In the genomic region with DNA sequence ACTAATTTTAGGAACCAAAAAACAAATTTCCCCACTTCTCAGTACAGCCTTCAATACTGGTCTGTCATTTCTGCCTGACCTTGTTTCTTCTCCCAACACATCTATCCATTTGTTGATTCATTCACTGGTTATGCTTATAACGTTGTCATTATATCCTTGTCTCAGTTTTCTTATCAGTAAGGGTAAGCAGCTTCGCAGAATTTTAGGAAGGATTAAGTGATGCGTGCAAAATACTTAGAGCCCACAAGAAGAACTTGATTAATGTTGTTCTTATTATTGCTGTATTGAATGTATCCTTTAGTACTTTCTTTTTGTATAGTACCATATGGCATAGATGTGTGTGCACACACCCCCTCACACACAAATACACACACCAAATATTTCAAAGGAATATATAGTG, we compare ENCODE assay signal across 29 cellular contexts.
"Had no signal": no experiment of that assay in that cellular context is flagged by ENCODE, and none has a peak within 500 bp of the region (broad histone marks: within the 10 kb centered on the region; RNA-seq: fewer than 3 reads in every experiment).

No MANE protein-coding gene starts in this region.

- H3K27me3 ChIP-seq: ascending aorta, esophagus squamous epithelium, neutrophil, ovary, sigmoid colon, suprapubic skin, tibial artery, upper lobe of right lung had no signal

- H3K9me3 ChIP-seq: ascending aorta, esophagus squamous epithelium, neutrophil, ovary, prostate gland, sigmoid colon, suprapubic skin, tibial artery, upper lobe of right lung had no signal

- ATAC-seq: left cardiac atrium; left ventricle myocardium superior; stimulated activated naive B cell treated with anti-CD40 and anti-IgM and Interleukin-4, amounts not matched to agents 10 μg/mL and 1 μg/mL and 100 μg/mL, for 72 hours; T-helper 17 cell; upper lobe of right lung had no signal

- H3K4me1 Mint-ChIP-seq: activated CD4-positive, alpha-beta T cell treated with anti-CD3 and anti-CD28 coated beads, Interleukin-2, amount 10 ng/mL, durations not matched to agents 24 days and 14 days; activated naive CD4-positive, alpha-beta T cell treated with anti-CD3 and anti-CD28 coated beads, Interleukin-2, amount 10 ng/mL, durations not matched to agents 7 days and 5 days; activated naive CD8-positive, alpha-beta T cell treated with anti-CD3 and anti-CD28 coated beads, Interleukin-2, amount 10 ng/mL, durations not matched to agents 7 days and 5 days; mesothelial cell of epicardium; naive B cell; stimulated activated naive B cell treated with anti-CD40 and anti-IgM and Interleukin-4, amounts not matched to agents 10 μg/mL and 1 μg/mL and 100 μg/mL, for 72 hours; T-helper 17 cell had no signal

- H3K4me3 ChIP-seq: ascending aorta, esophagus squamous epithelium, ovary, prostate gland, sigmoid colon, suprapubic skin, tibial artery, upper lobe of right lung had no signal

- H3K27ac ChIP-seq: ascending aorta, neutrophil, ovary, prostate gland, sigmoid colon, suprapubic skin, tibial artery, upper lobe of right lung had no signal

- H3K9me3 Mint-ChIP-seq: activated naive CD8-positive, alpha-beta T cell treated with anti-CD3 and anti-CD28 coated beads, Interleukin-2, amount 10 ng/mL, durations not matched to agents 7 days and 5 days had no signal

- H3K27me3 Mint-ChIP-seq: activated CD4-positive, alpha-beta memory T cell treated with anti-CD3 and anti-CD28 coated beads for 36 hours; activated CD4-positive, alpha-beta T cell treated with anti-CD3 and anti-CD28 coated beads, Interleukin-2, amount 10 ng/mL, durations not matched to agents 24 days and 14 days; activated naive CD4-positive, alpha-beta T cell treated with anti-CD3 and anti-CD28 coated beads, Interleukin-2, amount 10 ng/mL, durations not matched to agents 7 days and 5 days; activated naive CD8-positive, alpha-beta T cell treated with anti-CD3 and anti-CD28 coated beads, Interleukin-2, amount 10 ng/mL, durations not matched to agents 7 days and 5 days; T-helper 17 cell had no signal

- DNase-seq: activated CD4-positive, alpha-beta memory T cell treated with anti-CD3 and anti-CD28 coated beads for 36 hours; activated CD4-positive, alpha-beta T cell treated with anti-CD3 and anti-CD28 coated beads, Interleukin-2, amount 10 ng/mL, durations not matched to agents 24 days and 14 days; activated CD4-positive, CD25-positive, alpha-beta regulatory T cell treated with anti-CD3 and anti-CD28 coated beads, Interleukin-2, amount 50 U/mL, for 72 hours; activated CD8-positive, alpha-beta memory T cell treated with anti-CD3 and anti-CD28 coated beads, Interleukin-2, amount 50 U/mL, for 4 hours; activated gamma-delta T cell; activated naive CD4-positive, alpha-beta T cell treated with anti-CD3 and anti-CD28 coated beads, Interleukin-2, amount 10 ng/mL, durations not matched to agents 7 days and 5 days; activated naive CD8-positive, alpha-beta T cell treated with anti-CD3 and anti-CD28 coated beads, Interleukin-2, amount 10 ng/mL, durations not matched to agents 7 days and 5 days; activated T-cell treated with anti-CD3 and anti-CD28 coated beads, Interleukin-2, amount 50 U/mL, for 1 hour; central memory CD4-positive, alpha-beta T cell; esophagus squamous epithelium; glutamatergic neuron; islet precursor cell; left cardiac atrium; left ventricle myocardium superior; naive B cell; nephron progenitor cell; ovary; sigmoid colon; stimulated activated CD4-positive, alpha-beta T cell treated with anti-CD3 and anti-CD28 coated beads, Interleukin-15, amount 100 ng/mL, for 24 hours; stimulated activated CD4-positive, alpha-beta T cell treated with anti-CD3 and anti-CD28 coated beads, Interleukin-2, amount 100 ng/mL, for 24 hours; stimulated activated naive B cell treated with anti-CD40 and anti-IgM and Interleukin-4, amounts not matched to agents 10 μg/mL and 1 μg/mL and 100 μg/mL, for 72 hours; T-helper 17 cell; tibial artery; upper lobe of right lung had no signal

- H3K27ac Mint-ChIP-seq: activated CD4-positive, alpha-beta memory T cell treated with anti-CD3 and anti-CD28 coated beads for 36 hours; activated CD4-positive, alpha-beta T cell treated with anti-CD3 and anti-CD28 coated beads, Interleukin-2, amount 10 ng/mL, durations not matched to agents 24 days and 14 days; activated naive CD4-positive, alpha-beta T cell treated with anti-CD3 and anti-CD28 coated beads, Interleukin-2, amount 10 ng/mL, durations not matched to agents 7 days and 5 days; activated naive CD8-positive, alpha-beta T cell treated with anti-CD3 and anti-CD28 coated beads, Interleukin-2, amount 10 ng/mL, durations not matched to agents 7 days and 5 days; mesothelial cell of epicardium; naive B cell; stimulated activated naive B cell treated with anti-CD40 and anti-IgM and Interleukin-4, amounts not matched to agents 10 μg/mL and 1 μg/mL and 100 μg/mL, for 72 hours; T-helper 17 cell had no signal

- H3K36me3 ChIP-seq: ascending aorta, esophagus squamous epithelium, neutrophil, ovary, prostate gland, sigmoid colon, suprapubic skin, tibial artery, upper lobe of right lung had no signal

- H3K36me3 Mint-ChIP-seq: activated CD4-positive, alpha-beta memory T cell treated with anti-CD3 and anti-CD28 coated beads for 36 hours; activated naive CD4-positive, alpha-beta T cell treated with anti-CD3 and anti-CD28 coated beads, Interleukin-2, amount 10 ng/mL, durations not matched to agents 7 days and 5 days; activated naive CD8-positive, alpha-beta T cell treated with anti-CD3 and anti-CD28 coated beads, Interleukin-2, amount 10 ng/mL, durations not matched to agents 7 days and 5 days; mesothelial cell of epicardium; naive B cell; stimulated activated naive B cell treated with anti-CD40 and anti-IgM and Interleukin-4, amounts not matched to agents 10 μg/mL and 1 μg/mL and 100 μg/mL, for 72 hours had no signal

- H3K4me3 Mint-ChIP-seq: activated CD4-positive, alpha-beta memory T cell treated with anti-CD3 and anti-CD28 coated beads for 36 hours; activated CD4-positive, alpha-beta T cell treated with anti-CD3 and anti-CD28 coated beads, Interleukin-2, amount 10 ng/mL, durations not matched to agents 24 days and 14 days; activated naive CD4-positive, alpha-beta T cell treated with anti-CD3 and anti-CD28 coated beads, Interleukin-2, amount 10 ng/mL, durations not matched to agents 7 days and 5 days; activated naive CD8-positive, alpha-beta T cell treated with anti-CD3 and anti-CD28 coated beads, Interleukin-2, amount 10 ng/mL, durations not matched to agents 7 days and 5 days; mesothelial cell of epicardium; naive B cell; nephron progenitor cell; stimulated activated naive B cell treated with anti-CD40 and anti-IgM and Interleukin-4, amounts not matched to agents 10 μg/mL and 1 μg/mL and 100 μg/mL, for 72 hours; T-helper 17 cell had no signal

- H3K4me1 ChIP-seq: ascending aorta, prostate gland, sigmoid colon, suprapubic skin, tibial artery, upper lobe of right lung had no signal
